In genomic region chr3:53940651-53941050, GRCh38 we compare ENCODE assay signal across 20 cellular contexts. TPM values are rescaled to one million over a fixed set of nuclear protein-coding genes. Genes with fewer than 3 reads are reported as not detected.
DNase-seq lines count a peak whose midpoint lies in the region; ATAC-seq, FAIRE-seq and TF ChIP-seq lines count a peak whose summit lies in the region.
"Had no signal": no experiment of that assay in that cellular context is flagged by ENCODE, and none has a peak within 500 bp of the region (broad histone marks: within the 10 kb centered on the region; RNA-seq: fewer than 3 reads in every experiment).

No MANE protein-coding gene starts in this region.

- H3K4me1 ChIP-seq in BE2C (no peaks in the 10 kb centered on the region; the same call in 1 of the 2 replicates), astrocyte (ENCODE audit: insufficient read depth, low read length) (peaks cover 7% of the 10 kb centered on the region), skeletal muscle satellite cell (ENCODE audit: control insufficient read depth, insufficient read depth, low read length) (peaks cover 6% of the 10 kb centered on the region)
- H3K4me1 ChIP-seq: A549 had no signal

- H3K9me3 ChIP-seq in BE2C (no peaks in the 10 kb centered on the region), astrocyte (ENCODE audit: insufficient read depth, low read depth, low read length) (no peaks in the 10 kb centered on the region), skeletal muscle satellite cell (replicated peaks; ENCODE audit: low read length) (no peaks in the 10 kb centered on the region)

- FAIRE-seq in astrocyte (lab: Jason Lieb, UNC) = no peak
- no peak for FAIRE-seq in HTR-8/SVneo (lab: Jason Lieb, UNC)
- FAIRE-seq: A549, G401.6, GM12892 had no signal

- H3K4me3 ChIP-seq in BE2C (ENCODE audit: low read depth, low read length) (peak overlapping the region; percentile 6; the same call in 1 of the 2 replicates), astrocyte (ENCODE audit: insufficient read depth, low read depth, low read length) (no peak overlapping the region), skeletal muscle satellite cell (ENCODE audit: low read length) (no peak overlapping the region)
- H3K4me3 ChIP-seq: A549, GM23338 had no signal

- H3K79me2 ChIP-seq in astrocyte (ENCODE audit: insufficient read depth, low read length) = no peaks in the 10 kb centered on the region

- no peaks in the 10 kb centered on the region for H3K9me3 Mint-ChIP-seq in astrocyte (ENCODE audit: unreplicated experiment)

- no peak overlapping the region for H3K4me3 Mint-ChIP-seq in astrocyte (ENCODE audit: unreplicated experiment)
- H3K4me3 Mint-ChIP-seq: CD4-positive, alpha-beta memory T cell; GM23338; H9 had no signal

- H3K36me3 Mint-ChIP-seq in astrocyte (ENCODE audit: low read depth, unreplicated experiment) = no peaks in the 10 kb centered on the region
- H3K36me3 Mint-ChIP-seq: CD4-positive, alpha-beta memory T cell had no signal

- H3K27ac Mint-ChIP-seq in astrocyte (ENCODE audit: unreplicated experiment) = no peak overlapping the region
- H3K27ac Mint-ChIP-seq: CD4-positive, alpha-beta memory T cell; GM23338; H9 had no signal

- TF ChIP-seq CTCF in BE2C (IDR thresholded peaks at IDR 0.05; ENCODE audit: low read depth, low read length) (no peak), astrocyte (IDR thresholded peaks at IDR 0.05; ENCODE audit: insufficient read depth, low read depth, low read length) (no peak)

- ATAC-seq in GM19324 (IDR thresholded peaks at IDR 0.05; ENCODE audit: low FRiP score, unreplicated experiment) (no peak), HG03045 (IDR thresholded peaks at IDR 0.05; ENCODE audit: unreplicated experiment) (no peak)
- ATAC-seq: A549, GM23338, HCT116 had no signal

- no peaks in the 10 kb centered on the region for H3K36me3 ChIP-seq in BE2C
- no peaks in the 10 kb centered on the region for H3K36me3 ChIP-seq in astrocyte (ENCODE audit: insufficient read depth, low read length)
- no peaks in the 10 kb centered on the region for H3K36me3 ChIP-seq in skeletal muscle satellite cell (ENCODE audit: insufficient read depth, low read length)

- H3K4me2 ChIP-seq in astrocyte (ENCODE audit: low read length) = peak overlapping the region; percentile 6
- peak overlapping the region; percentile 33 for H3K4me2 ChIP-seq in skeletal muscle satellite cell (ENCODE audit: low read length)
- H3K4me2 ChIP-seq: A549, GM23338 had no signal

- no peak overlapping the region for H3K27ac ChIP-seq in astrocyte (ENCODE audit: low read depth, low read length)
- H3K27ac ChIP-seq: A549 had no signal

- DNase-seq in BE2C (no peak), astrocyte (ENCODE audit: low read depth) (no peak), fibroblast of gingiva (ENCODE audit: low read depth) (peak; percentile 17), HTR-8/SVneo (ENCODE audit: insufficient read length, low spot score) (no peak)
- DNase-seq: 8988T; AML-193; C1 segment of cervical spinal cord; Calu3; CD4-positive, alpha-beta memory T cell; COR-L47; DND-41; H9 had no signal

- H2AFZ ChIP-seq in astrocyte (ENCODE audit: low read depth, low read length) = no peak overlapping the region
- H2AFZ ChIP-seq: GM23338 had no signal

- H4K20me1 ChIP-seq in astrocyte (ENCODE audit: insufficient read depth, low read length) = no peaks in the 10 kb centered on the region

- no peaks in the 10 kb centered on the region for H3K27me3 ChIP-seq in BE2C
- H3K27me3 ChIP-seq in astrocyte (ENCODE audit: insufficient read depth, low read length) = no peaks in the 10 kb centered on the region
- H3K27me3 ChIP-seq in skeletal muscle satellite cell (ENCODE audit: control insufficient read depth, insufficient read depth, low read length) = no peaks in the 10 kb centered on the region

- H3K27me3 Mint-ChIP-seq in astrocyte (ENCODE audit: low read depth, unreplicated experiment) = peaks cover 8% of the 10 kb centered on the region

- no peaks in the 10 kb centered on the region for H3K4me1 Mint-ChIP-seq in astrocyte (ENCODE audit: low read depth, unreplicated experiment)
- H3K4me1 Mint-ChIP-seq: CD4-positive, alpha-beta memory T cell; GM23338; H9 had no signal

- H3K9ac ChIP-seq in astrocyte (ENCODE audit: low read length) (no peak overlapping the region), skeletal muscle satellite cell (ENCODE audit: low read depth, low read length) (no peak overlapping the region)

RNA-seq across cellular contexts. Expression of gene SELENOK, which starts 49.0 kb away (rescaled TPM):
- polyA plus RNA-seq in BE2C (2012; ENCODE audit: insufficient read depth, insufficient read length, low read depth) = 69.8 TPM
- 40.3 and 43.7 TPM in 2 replicates for total RNA-seq in astrocyte
- 11.4 and 19.4 TPM in 2 replicates for total RNA-seq in skeletal muscle satellite cell (2012; rRNA removed)

RNA-seq across cellular contexts. Expression of gene ACTR8, which starts 58.7 kb away (rescaled TPM):
- 22.3 TPM for polyA plus RNA-seq in BE2C (2012; ENCODE audit: insufficient read depth, insufficient read length, low read depth)
- 43.6 and 52.1 TPM in 2 replicates for total RNA-seq in astrocyte
- 16.7 and 26.2 TPM in 2 replicates for total RNA-seq in skeletal muscle satellite cell (2012; rRNA removed)
